1 cellular context compared by ENCODE assay signal in genomic region chr9:114082017-114082735, GRCh38.
TF ChIP-seq lines count a peak whose summit lies in the region.

No MANE protein-coding gene starts in this region.

TF ChIP-seq in HepG2, 621 proteins besides CTCF, POLR2A, EP300 and RAD21 (continued from another document and continues in another):
- TF ChIP-seq ZNF3 (CRISPR knock-in tag; IDR thresholded peaks at IDR 0.05) = 0 out of 2 replicates have a peak, but pooled peaks have one; percentile 44
- TF ChIP-seq HMG20B (CRISPR knock-in tag; conservative IDR thresholded peaks at IDR 0.05) = 0 out of 2 replicates have a peak, but pooled peaks have one; percentile 38
- peak; percentile 49; the same call in 1 of the 2 replicates for TF ChIP-seq ZNF768 (CRISPR knock-in tag; IDR thresholded peaks at IDR 0.05)
- TF ChIP-seq ZKSCAN8 (CRISPR knock-in tag; IDR thresholded peaks at IDR 0.05; ENCODE audit: borderline replicate concordance) = peak; percentile 43; the same call in 1 of the 2 replicates
- no peak; the same call in 1 of the 2 replicates for TF ChIP-seq ZNF563 (CRISPR knock-in tag; IDR thresholded peaks at IDR 0.05)
- no peak; the same call in 1 of the 2 replicates for TF ChIP-seq ZSCAN30 (CRISPR knock-in tag; IDR thresholded peaks at IDR 0.05)
- TF ChIP-seq ZNF883 (CRISPR knock-in tag; IDR thresholded peaks at IDR 0.05; ENCODE audit: not compliant biosample characterization) = peak; percentile 95
- no peak for TF ChIP-seq DNMT1 (CRISPR knock-in tag; IDR thresholded peaks at IDR 0.05)
- TF ChIP-seq ZNF720 (CRISPR knock-in tag; IDR thresholded peaks at IDR 0.05) = 0 out of 2 replicates have a peak, but pooled peaks have one; percentile 75
- TF ChIP-seq SOX5 (CRISPR knock-in tag; IDR thresholded peaks at IDR 0.05; ENCODE audit: borderline replicate concordance) = 0 out of 2 replicates have a peak, but pooled peaks have one; percentile 50
- no peak for TF ChIP-seq CSRNP2 (CRISPR knock-in tag; conservative IDR thresholded peaks at IDR 0.05; ENCODE audit: low read depth)
- TF ChIP-seq E2F1 (CRISPR knock-in tag; IDR thresholded peaks at IDR 0.05) = no peak
- TF ChIP-seq ZNF781 (CRISPR knock-in tag; IDR thresholded peaks at IDR 0.05; ENCODE audit: borderline replicate concordance, not compliant biosample characterization) = peak; percentile 96
- no peak for TF ChIP-seq ZNF512B (CRISPR knock-in tag; IDR thresholded peaks at IDR 0.05; ENCODE audit: borderline replicate concordance)
- peak; percentile 86 for TF ChIP-seq BORCS8-MEF2B (CRISPR knock-in tag; IDR thresholded peaks at IDR 0.05)
- peak; percentile 22; the same call in 1 of the 2 replicates for TF ChIP-seq STAT5B (CRISPR knock-in tag; IDR thresholded peaks at IDR 0.05)
- no peak for TF ChIP-seq ZNF17 (CRISPR knock-in tag; IDR thresholded peaks at IDR 0.05)
- no peak for TF ChIP-seq PAF1 (CRISPR knock-in tag; IDR thresholded peaks at IDR 0.05)
- no peak for TF ChIP-seq ZNF383 (CRISPR knock-in tag; IDR thresholded peaks at IDR 0.05; ENCODE audit: borderline replicate concordance)
- TF ChIP-seq CREM (IDR thresholded peaks at IDR 0.05) = no peak
- no peak for TF ChIP-seq CREM (CRISPR knock-in tag; IDR thresholded peaks at IDR 0.05)
- no peak; the same call in 1 of the 2 replicates for TF ChIP-seq NKX3-1 (CRISPR knock-in tag; IDR thresholded peaks at IDR 0.05)
- TF ChIP-seq TAF1 (CRISPR knock-in tag; IDR thresholded peaks at IDR 0.05) = peak; percentile 77
- peak; percentile 19; the same call in 1 of the 2 replicates for TF ChIP-seq SRF (IDR thresholded peaks at IDR 0.05; ENCODE audit: low read depth, low read length)
- TF ChIP-seq NFE2L2 (IDR thresholded peaks at IDR 0.05; ENCODE audit: low read length) = no peak
- TF ChIP-seq ZBED4 (CRISPR knock-in tag; IDR thresholded peaks at IDR 0.05; ENCODE audit: borderline replicate concordance) = peak; percentile 50; the same call in 1 of the 2 replicates
- no peak for TF ChIP-seq ZNF33A (CRISPR knock-in tag; IDR thresholded peaks at IDR 0.05; ENCODE audit: borderline replicate concordance)
- TF ChIP-seq ZNF570 (CRISPR knock-in tag; IDR thresholded peaks at IDR 0.05; ENCODE audit: borderline replicate concordance) = no peak
- TF ChIP-seq SIN3B (IDR thresholded peaks at IDR 0.05; ENCODE audit: low read length) = no peak
- peak; percentile 90 for TF ChIP-seq NRL (CRISPR knock-in tag; IDR thresholded peaks at IDR 0.05; ENCODE audit: borderline replicate concordance)
- TF ChIP-seq RARG (CRISPR knock-in tag; IDR thresholded peaks at IDR 0.05; ENCODE audit: low read depth) = no peak; the same call in 1 of the 2 replicates
- TF ChIP-seq ZNF776 (CRISPR knock-in tag; IDR thresholded peaks at IDR 0.05) = no peak
- TF ChIP-seq E2F5 (CRISPR knock-in tag; conservative IDR thresholded peaks at IDR 0.05) = no peak
- TF ChIP-seq ZNF564 (CRISPR knock-in tag; IDR thresholded peaks at IDR 0.05) = 0 out of 2 replicates have a peak, but pooled peaks have one; percentile 29
- no peak for TF ChIP-seq ZNF180 (CRISPR knock-in tag; IDR thresholded peaks at IDR 0.05; ENCODE audit: borderline replicate concordance, low read depth)
- peak; percentile 74 for TF ChIP-seq HNF1A (IDR thresholded peaks at IDR 0.05; ENCODE audit: low read depth)
- peak; percentile 89; the same call in 1 of the 2 replicates for TF ChIP-seq HNF1A (CRISPR knock-in tag; IDR thresholded peaks at IDR 0.05; ENCODE audit: borderline replicate concordance)
- peak; percentile 91 for TF ChIP-seq RXRA (CRISPR knock-in tag; IDR thresholded peaks at IDR 0.05)
